ENCODE assay signal across 15 cellular contexts in genomic region chr18:78895207-78896001, GRCh38.
DNase-seq lines count a peak whose midpoint lies in the region; ATAC-seq and TF ChIP-seq lines count a peak whose summit lies in the region.
"Had no signal": no experiment of that assay in that cellular context is flagged by ENCODE, and none has a peak within 500 bp of the region (broad histone marks: within the 10 kb centered on the region; RNA-seq: fewer than 3 reads in every experiment).

No MANE protein-coding gene starts in this region.

- no peaks in the 10 kb centered on the region for H3K4me1 ChIP-seq in vagina
- H3K4me1 ChIP-seq: Caco-2 had no signal

- DNase-seq in ecto neural progenitor cell (ENCODE audit: low spot score) = peak; percentile 19
- peak; percentile 35 for DNase-seq in islet precursor cell
- peak; percentile 47 to 93 for DNase-seq in vagina (ENCODE audit: extremely low spot score in 2 of 2)
- no peak for DNase-seq in GF-D8 (lab: John Stamatoyannopoulos, UW)
- DNase-seq: C1 segment of cervical spinal cord; Caco-2; CD8-positive, alpha-beta T cell; DMS153; DND-41; H9; HFFc6 had no signal

- H3K4me3 ChIP-seq in vagina = no peak overlapping the region
- H3K4me3 ChIP-seq: GM12878, GM23338 had no signal

- no peak for ATAC-seq in HG02840 (IDR thresholded peaks at IDR 0.05; ENCODE audit: low FRiP score, unreplicated experiment)
- ATAC-seq: CD8-positive, alpha-beta T cell; GM12878; GM23338 had no signal

- H3K36me3 ChIP-seq in vagina = no peaks in the 10 kb centered on the region

- no peak for TF ChIP-seq CTCF in vagina (IDR thresholded peaks at IDR 0.05)

- TF ChIP-seq POLR2A in vagina (IDR thresholded peaks at IDR 0.05) = no peak

- TF ChIP-seq EP300 in Ishikawa (IDR thresholded peaks at IDR 0.05; ENCODE audit: borderline replicate concordance) = no peak

- H3K27me3 ChIP-seq in vagina = no peaks in the 10 kb centered on the region

- H3K9me3 ChIP-seq in vagina = no peaks in the 10 kb centered on the region
- H3K9me3 ChIP-seq: Caco-2 had no signal

- TF ChIP-seq RAD21 in Ishikawa (IDR thresholded peaks at IDR 0.05; ENCODE audit: low read depth) = no peak

- no peak overlapping the region for H3K27ac ChIP-seq in vagina

- intact Hi-C loops in vagina (cut with DNase I) = no loop called here

TF ChIP-seq in Ishikawa, 13 proteins besides CTCF, POLR2A, EP300 and RAD21:
- TF ChIP-seq MAX (IDR thresholded peaks at IDR 0.05) = 0 out of 2 replicates have a peak, but pooled peaks have one; percentile 21
- 0 out of 2 replicates have a peak, but pooled peaks have one; percentile 28 for TF ChIP-seq USF1 (IDR thresholded peaks at IDR 0.05)
- no peak for TF ChIP-seq FOXM1 (IDR thresholded peaks at IDR 0.05; ENCODE audit: borderline replicate concordance, low read depth)
